Comparison of ENCODE assay signal across 2 cellular contexts in the genomic region with DNA sequence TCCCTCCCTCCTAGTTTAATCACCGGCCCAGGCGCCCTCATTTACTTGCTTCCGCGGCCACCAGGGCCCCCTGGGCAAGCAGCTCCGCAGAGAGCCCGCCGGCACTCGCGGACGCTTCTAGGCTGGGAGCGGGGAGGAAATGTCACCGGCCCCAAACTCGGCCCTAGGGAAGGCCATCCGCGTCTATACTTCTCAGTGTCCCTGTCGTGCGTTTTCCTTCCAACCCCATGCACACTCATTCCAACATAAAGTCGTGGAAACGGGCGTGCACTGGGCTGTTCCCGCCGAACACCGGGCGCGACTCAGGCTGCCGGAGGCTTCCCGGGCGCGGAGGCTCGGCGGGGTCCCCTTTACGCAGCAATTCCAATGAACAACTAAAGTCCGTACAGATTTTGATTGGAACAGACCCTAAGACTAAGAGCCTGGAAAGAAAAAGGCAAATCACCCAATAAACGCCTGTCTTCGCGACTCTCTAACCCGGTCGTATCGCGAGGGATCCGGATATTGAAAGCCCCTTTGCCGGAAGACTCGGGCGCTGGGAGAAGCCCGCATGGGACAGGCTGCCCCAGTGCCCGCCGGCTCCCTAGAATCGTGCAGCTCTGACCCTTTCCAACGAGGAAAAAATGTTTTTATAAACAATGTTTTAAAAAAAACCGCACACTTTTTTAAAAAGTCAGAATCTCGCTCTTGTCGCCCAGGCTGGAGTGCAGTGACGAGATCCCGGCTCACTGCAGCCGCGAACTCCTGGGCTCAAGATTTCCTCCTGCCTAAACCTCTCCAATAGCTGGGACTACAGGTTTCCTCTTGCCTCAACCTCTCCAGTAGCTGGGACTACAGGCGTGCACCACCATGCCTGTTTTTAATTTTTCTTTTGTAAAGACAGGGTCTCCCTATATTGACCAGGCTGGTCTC.
TF ChIP-seq lines count a peak whose summit lies in the region.

No MANE protein-coding gene starts in this region.

TF ChIP-seq in SK-N-SH, 30 proteins besides CTCF, POLR2A, EP300 and RAD21 (continued from another document):
- no peak for TF ChIP-seq POLR2AphosphoS5 (IDR thresholded peaks at IDR 0.05; ENCODE audit: low read depth, low read length)

TF ChIP-seq in SK-N-SH treated with all-trans-retinoic acid at 6 μM for 48 hours, 23 proteins besides CTCF, POLR2A, EP300 and RAD21 (continued from another document):
- TF ChIP-seq, protein P1, sequence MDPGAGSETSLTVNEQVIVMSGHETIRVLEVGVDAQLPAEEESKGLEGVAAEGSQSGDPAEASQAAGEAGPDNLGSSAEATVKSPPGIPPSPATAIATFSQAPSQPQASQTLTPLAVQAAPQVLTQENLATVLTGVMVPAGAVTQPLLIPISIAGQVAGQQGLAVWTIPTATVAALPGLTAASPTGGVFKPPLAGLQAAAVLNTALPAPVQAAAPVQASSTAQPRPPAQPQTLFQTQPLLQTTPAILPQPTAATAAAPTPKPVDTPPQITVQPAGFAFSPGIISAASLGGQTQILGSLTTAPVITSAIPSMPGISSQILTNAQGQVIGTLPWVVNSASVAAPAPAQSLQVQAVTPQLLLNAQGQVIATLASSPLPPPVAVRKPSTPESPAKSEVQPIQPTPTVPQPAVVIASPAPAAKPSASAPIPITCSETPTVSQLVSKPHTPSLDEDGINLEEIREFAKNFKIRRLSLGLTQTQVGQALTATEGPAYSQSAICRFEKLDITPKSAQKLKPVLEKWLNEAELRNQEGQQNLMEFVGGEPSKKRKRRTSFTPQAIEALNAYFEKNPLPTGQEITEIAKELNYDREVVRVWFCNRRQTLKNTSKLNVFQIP (CRISPR knock-in tag; IDR thresholded peaks at IDR 0.05; ENCODE audit: borderline replicate concordance, low read depth), result no peak
TF ChIP-seq in SK-N-SH treated with all-trans-retinoic acid at 6 μM for 48 hours: peak in this region for 0.
